Comparison of ENCODE assay signal across 8 cellular contexts in genomic region chr3:128787256-128788253, GRCh38.
DNase-seq lines count a peak whose midpoint lies in the region; ATAC-seq, FAIRE-seq and TF ChIP-seq lines count a peak whose summit lies in the region.

No MANE protein-coding gene starts in this region.

- no peaks in the 10 kb centered on the region for H3K9me3 Mint-ChIP-seq in activated naive CD8-positive, alpha-beta T cell (ENCODE audit: low read depth)
- no peaks in the 10 kb centered on the region for H3K9me3 Mint-ChIP-seq in memory B cell

- no peak overlapping the region for H3K4me3 ChIP-seq in AG10803 (ENCODE audit: low read length)

- peak; percentile 46 for FAIRE-seq in GM18507 (lab: Jason Lieb, UNC)

- peak; percentile 84 for ATAC-seq in memory B cell (ENCODE audit: low read depth)

- peak; percentile 43 for DNase-seq in AG10803 (ENCODE audit: low read depth)
- DNase-seq in GM18507 (ENCODE audit: extremely low spot score, insufficient read length, low read depth), result no peak
- peak; percentile 26 for DNase-seq in NCI-H460 (ENCODE audit: extremely low read depth, low read depth)
- DNase-seq in memory B cell (ENCODE audit: low spot score in 2 of 2), result peak in 1 of 2 donors; percentile 45
- no peak for DNase-seq in DMS114 treated with DMSO at 0.1 percent for 48 hours (lab: John Stamatoyannopoulos, UW; ENCODE audit: unreplicated experiment)
- no peak for DNase-seq in Ammon's horn (ENCODE audit: low spot score)
- no peak for DNase-seq in OCI-M2 (lab: John Stamatoyannopoulos, UW; ENCODE audit: unreplicated experiment)

- H3K36me3 Mint-ChIP-seq in activated naive CD8-positive, alpha-beta T cell, result peaks cover 14% of the 10 kb centered on the region
- peaks cover 3% of the 10 kb centered on the region for H3K36me3 Mint-ChIP-seq in memory B cell

- TF ChIP-seq CTCF in AG10803 (conservative IDR thresholded peaks at IDR 0.05; ENCODE audit: low read length), result peak; percentile 36

- H3K27ac Mint-ChIP-seq in activated naive CD8-positive, alpha-beta T cell, result peak overlapping the region; percentile 100
- H3K27ac Mint-ChIP-seq in memory B cell, result peak overlapping the region; percentile 43

- peaks cover 91% of the 10 kb centered on the region for H3K4me1 Mint-ChIP-seq in activated naive CD8-positive, alpha-beta T cell (ENCODE audit: low read depth)
- peaks cover 55% of the 10 kb centered on the region for H3K4me1 Mint-ChIP-seq in memory B cell

- H3K27me3 Mint-ChIP-seq in activated naive CD8-positive, alpha-beta T cell, result no peaks in the 10 kb centered on the region
- no peaks in the 10 kb centered on the region for H3K27me3 Mint-ChIP-seq in memory B cell

- peak overlapping the region; percentile 90 for H3K4me3 Mint-ChIP-seq in activated naive CD8-positive, alpha-beta T cell
- no peak overlapping the region for H3K4me3 Mint-ChIP-seq in memory B cell

Comparison
In these comparisons a context has a peak if more than half of its experiments do, and no peak if none do; other contexts are left out.
1. DNase-seq: peak in AG10803 (single experiment) and NCI-H460 (single experiment); none in GM18507 (single experiment), DMS114 treated with DMSO at 0.1 percent for 48 hours (single experiment), Ammon's horn (single experiment) and OCI-M2 (single experiment).